Comparison of ENCODE assay signal across 20 cellular contexts in genomic region chr7:106281127-106281526, GRCh38. TPM values are rescaled to one million over a fixed set of nuclear protein-coding genes. Genes with fewer than 3 reads are reported as not detected.
DNase-seq lines count a peak whose midpoint lies in the region; ATAC-seq and TF ChIP-seq lines count a peak whose summit lies in the region.
"Had no signal": no experiment of that assay in that cellular context is flagged by ENCODE, and none has a peak within 500 bp of the region (broad histone marks: within the 10 kb centered on the region; RNA-seq: fewer than 3 reads in every experiment).

No MANE protein-coding gene starts in this region.

- H2BK15ac ChIP-seq in H9 (ENCODE audit: low read depth, low read length): no peak overlapping the region

- H3K4me1 ChIP-seq in right lobe of liver (peaks cover 0 to 38% (median 9%) of the 10 kb centered on the region in 4 donors), H9 (ENCODE audit: insufficient read depth, low read length) (no peaks in the 10 kb centered on the region; the same call in 1 of the 2 replicates)

- no peak for TF ChIP-seq CTCF in right lobe of liver (IDR thresholded peaks at IDR 0.05)
- TF ChIP-seq CTCF in H9 (conservative IDR thresholded peaks at IDR 0.05): no peak

- no peak overlapping the region for H4K91ac ChIP-seq in H9 (ENCODE audit: insufficient read length, low read depth, low read length)

- no peak overlapping the region for H3K56ac ChIP-seq in H9 (ENCODE audit: insufficient read length, low read depth, low read length)

- no peak overlapping the region for H2BK120ac ChIP-seq in H9 (ENCODE audit: low read depth, low read length, poor library complexity, severe bottlenecking)

- no peak for DNase-seq in stimulated activated naive CD8-positive, alpha-beta T cell treated with anti-CD3 and anti-CD28 coated beads, Interleukin-15, Interleukin-2, amounts not matched to agents 100 U/mL and 50 U/mL, for 24 hours
- DNase-seq in right lobe of liver (no peak), H9 (no peak)
- DNase-seq: activated CD4-positive, alpha-beta T cell treated with anti-CD3 and anti-CD28 coated beads for 4 hours; activated effector memory CD4-positive, alpha-beta T cell treated with Interleukin-2 at 50 U/mL for 16 hours; body of pancreas; DMS 273 treated with DMSO at 0.1 percent for 48 hours; dorsolateral prefrontal cortex; MM.1S; NCI-H187; NCI-H446; nucleus accumbens; SJCRH30; T1000 had no signal

- no peak overlapping the region for H4K5ac ChIP-seq in H9 (ENCODE audit: insufficient read length, low read depth, low read length)

- no peak overlapping the region for H3K23ac ChIP-seq in H9 (ENCODE audit: insufficient read length, low read depth, low read length)

- H3K4me3 Mint-ChIP-seq in stimulated activated naive CD8-positive, alpha-beta T cell treated with anti-CD3 and anti-CD28 coated beads, Interleukin-15, Interleukin-2, amounts not matched to agents 100 ng/mL and 50 ng/mL, for 24 hours: peak overlapping the region; percentile 97
- peak overlapping the region; percentile 99 for H3K4me3 Mint-ChIP-seq in activated naive CD8-positive, alpha-beta T cell
- H3K4me3 Mint-ChIP-seq in H9: no peak overlapping the region
- H3K4me3 Mint-ChIP-seq: mesothelial cell of epicardium had no signal

- H3K23me2 ChIP-seq in H9 (ENCODE audit: insufficient read length, low read depth, low read length, poor library complexity, severe bottlenecking): peaks cover 7% of the 10 kb centered on the region

- peak overlapping the region; percentile 59 to 66 (median 65) for H3K4me3 ChIP-seq in right lobe of liver
- H3K4me3 ChIP-seq: body of pancreas, SJCRH30 had no signal

- no peak overlapping the region for H2BK12ac ChIP-seq in H9 (ENCODE audit: insufficient read length, low read depth, low read length)

- H3K4me2 ChIP-seq in H9 (ENCODE audit: insufficient read depth, insufficient read length, low read length): no peak overlapping the region

- no peak overlapping the region for H3T11ph ChIP-seq in H9 (ENCODE audit: low read length)

- H4K20me1 ChIP-seq in H9 (ENCODE audit: control insufficient read depth, insufficient read depth, insufficient read length): no peaks in the 10 kb centered on the region

- H3K9me3 Mint-ChIP-seq in stimulated activated naive CD8-positive, alpha-beta T cell treated with anti-CD3 and anti-CD28 coated beads, Interleukin-15, Interleukin-2, amounts not matched to agents 100 ng/mL and 50 ng/mL, for 24 hours: peaks cover 2% of the 10 kb centered on the region
- H3K9me3 Mint-ChIP-seq in activated naive CD8-positive, alpha-beta T cell (ENCODE audit: low read depth): peaks cover 2% of the 10 kb centered on the region
- H3K9me3 Mint-ChIP-seq in H9: no peaks in the 10 kb centered on the region; a peak in 1 of 5 replicates
- H3K9me3 Mint-ChIP-seq: mesothelial cell of epicardium had no signal

- no peak overlapping the region for H3K14ac ChIP-seq in H9 (ENCODE audit: insufficient read depth, low read length)

- no peak overlapping the region for H3K4ac ChIP-seq in H9 (ENCODE audit: low read depth, low read length)

- no peaks in the 10 kb centered on the region for H3K27me3 Mint-ChIP-seq in stimulated activated naive CD8-positive, alpha-beta T cell treated with anti-CD3 and anti-CD28 coated beads, Interleukin-15, Interleukin-2, amounts not matched to agents 100 ng/mL and 50 ng/mL, for 24 hours
- no peaks in the 10 kb centered on the region for H3K27me3 Mint-ChIP-seq in activated naive CD8-positive, alpha-beta T cell
- no peaks in the 10 kb centered on the region for H3K27me3 Mint-ChIP-seq in H9 (ENCODE audit: low read depth)

- H3K27ac ChIP-seq in right lobe of liver (peak overlapping the region; percentile 96 to 99 (median 98)), H9 (ENCODE audit: insufficient read length, low read depth, low read length) (no peak overlapping the region)
- H3K27ac ChIP-seq: SJCRH30 had no signal

- no peak overlapping the region for H3K18ac ChIP-seq in H9 (ENCODE audit: insufficient read length, low read depth, low read length)

- intact Hi-C loops in right lobe of liver (cut with DNase I): no loop called here

- no peak overlapping the region for H2BK20ac ChIP-seq in H9 (ENCODE audit: low read depth, low read length, poor library complexity, severe bottlenecking)

- no peaks in the 10 kb centered on the region for H3K79me1 ChIP-seq in H9 (ENCODE audit: insufficient read depth, low read depth, low read length, poor library complexity, severe bottlenecking)

- H4K8ac ChIP-seq in H9 (replicated peaks; ENCODE audit: insufficient read length, low read depth, low read length): no peak overlapping the region

- no peaks in the 10 kb centered on the region for H3K27me3 ChIP-seq in right lobe of liver
- H3K27me3 ChIP-seq in H9 (ENCODE audit: insufficient read depth, low read length): no peaks in the 10 kb centered on the region
- H3K27me3 ChIP-seq: body of pancreas, dorsolateral prefrontal cortex, right atrium auricular region, SJCRH30 had no signal

- no peak for ATAC-seq in stimulated activated naive CD8-positive, alpha-beta T cell treated with anti-CD3 and anti-CD28 coated beads, Interleukin-15, Interleukin-2, amounts not matched to agents 100 U/mL and 50 U/mL, for 24 hours
- ATAC-seq in right lobe of liver: no peak
- no peak for ATAC-seq in esophagus mucosa
- ATAC-seq in GM18870 (IDR thresholded peaks at IDR 0.05; ENCODE audit: unreplicated experiment): no peak
- ATAC-seq: body of pancreas had no signal

- no peak overlapping the region for H2AK5ac ChIP-seq in H9 (ENCODE audit: insufficient read length, low read length)

- H3K27ac Mint-ChIP-seq in stimulated activated naive CD8-positive, alpha-beta T cell treated with anti-CD3 and anti-CD28 coated beads, Interleukin-15, Interleukin-2, amounts not matched to agents 100 ng/mL and 50 ng/mL, for 24 hours: peak overlapping the region; percentile 95
- peak overlapping the region; percentile 98 for H3K27ac Mint-ChIP-seq in activated naive CD8-positive, alpha-beta T cell
- no peak overlapping the region for H3K27ac Mint-ChIP-seq in H9
- H3K27ac Mint-ChIP-seq: mesothelial cell of epicardium had no signal

- H2BK5ac ChIP-seq in H9 (ENCODE audit: insufficient read length, low read length): no peak overlapping the region

- H2AFZ ChIP-seq in H9 (ENCODE audit: low read length): no peak overlapping the region

- peaks cover 20% of the 10 kb centered on the region for H3K79me2 ChIP-seq in H9 (ENCODE audit: insufficient read depth, low read length)

- H3K36me3 Mint-ChIP-seq in stimulated activated naive CD8-positive, alpha-beta T cell treated with anti-CD3 and anti-CD28 coated beads, Interleukin-15, Interleukin-2, amounts not matched to agents 100 ng/mL and 50 ng/mL, for 24 hours (ENCODE audit: low read depth): peaks cover 80% of the 10 kb centered on the region
- peaks cover 45% of the 10 kb centered on the region for H3K36me3 Mint-ChIP-seq in activated naive CD8-positive, alpha-beta T cell
- peaks cover 6 to 12% (median 10%) of the 10 kb centered on the region in 3 experiments; a peak in 6 of 7 replicates for H3K36me3 Mint-ChIP-seq in H9 (ENCODE audit: insufficient read depth in 1 of 3, low read depth in 3 of 3)

- peaks cover 65% of the 10 kb centered on the region for H3K4me1 Mint-ChIP-seq in stimulated activated naive CD8-positive, alpha-beta T cell treated with anti-CD3 and anti-CD28 coated beads, Interleukin-15, Interleukin-2, amounts not matched to agents 100 ng/mL and 50 ng/mL, for 24 hours (ENCODE audit: low read depth)
- H3K4me1 Mint-ChIP-seq in activated naive CD8-positive, alpha-beta T cell (ENCODE audit: low read depth): peaks cover 56% of the 10 kb centered on the region
- H3K4me1 Mint-ChIP-seq in H9: peaks cover 34 to 35% of the 10 kb centered on the region in 2 experiments

- H3K9ac ChIP-seq in H9 (ENCODE audit: extremely low read depth, insufficient read length, low read length): no peak overlapping the region

- no peak for TF ChIP-seq POLR2A in right lobe of liver (IDR thresholded peaks at IDR 0.05)

- peaks cover 0 to 22% (median 10%) of the 10 kb centered on the region in 4 donors for H3K36me3 ChIP-seq in right lobe of liver

- no peaks in the 10 kb centered on the region for H3K9me3 ChIP-seq in right lobe of liver
- no peaks in the 10 kb centered on the region for H3K9me3 ChIP-seq in H9 (ENCODE audit: control insufficient read depth, low read depth, low read length)
- H3K9me3 ChIP-seq: body of pancreas, right atrium auricular region, SJCRH30 had no signal

RNA-seq across cellular contexts. Expression of gene NAMPT, which starts 3.7 kb away (rescaled TPM):
- total RNA-seq in right lobe of liver (100 to 1,000 TPM; 118 to 726 (median 515) TPM), esophagus mucosa (418 TPM), H9 (2021) (77.3 and 83.5 TPM in 2 replicates)

Comparison
In these comparisons a context has a peak if more than half of its experiments do, and no peak if none do; other contexts are left out.
1. H3K27ac Mint-ChIP-seq: peak in stimulated activated naive CD8-positive, alpha-beta T cell treated with anti-CD3 and anti-CD28 coated beads, Interleukin-15, Interleukin-2, amounts not matched to agents 100 ng/mL and 50 ng/mL, for 24 hours (single experiment) and activated naive CD8-positive, alpha-beta T cell (single experiment); none in H9 (0 of 3).
2. H3K4me3 Mint-ChIP-seq: peak in stimulated activated naive CD8-positive, alpha-beta T cell treated with anti-CD3 and anti-CD28 coated beads, Interleukin-15, Interleukin-2, amounts not matched to agents 100 ng/mL and 50 ng/mL, for 24 hours (single experiment) and activated naive CD8-positive, alpha-beta T cell (single experiment); none in H9 (0 of 2).